ENCODE assay signal across 1 cellular context in genomic region chr5:142784405-142784955, GRCh38.
TF ChIP-seq lines count a peak whose summit lies in the region.

No MANE protein-coding gene starts in this region.

TF ChIP-seq in SK-N-SH treated with all-trans-retinoic acid at 6 μM for 48 hours, 23 proteins besides CTCF, POLR2A, EP300 and RAD21 (continued from another document):
- TF ChIP-seq POU6F1 (CRISPR knock-in tag; IDR thresholded peaks at IDR 0.05; ENCODE audit: borderline replicate concordance, low read depth) (no peak), BACH2 (CRISPR knock-in tag; IDR thresholded peaks at IDR 0.05; ENCODE audit: borderline replicate concordance) (no peak), PPARA (CRISPR knock-in tag; IDR thresholded peaks at IDR 0.05; ENCODE audit: borderline replicate concordance) (no peak), ZFP30 (CRISPR knock-in tag; IDR thresholded peaks at IDR 0.05) (no peak), TSHZ2 (CRISPR knock-in tag; IDR thresholded peaks at IDR 0.05) (no peak), TOX (CRISPR knock-in tag; IDR thresholded peaks at IDR 0.05; ENCODE audit: borderline replicate concordance) (no peak), ZNF8 (CRISPR knock-in tag; IDR thresholded peaks at IDR 0.05) (no peak), ZC3H10 (CRISPR knock-in tag; IDR thresholded peaks at IDR 0.05) (no peak), SNAI2 (CRISPR knock-in tag; IDR thresholded peaks at IDR 0.05) (no peak), GLIS3 (CRISPR knock-in tag; IDR thresholded peaks at IDR 0.05) (no peak), PATZ1 (CRISPR knock-in tag; IDR thresholded peaks at IDR 0.05; ENCODE audit: borderline replicate concordance) (no peak), ISL1 (CRISPR knock-in tag; IDR thresholded peaks at IDR 0.05) (no peak), CSRNP3 (CRISPR knock-in tag; IDR thresholded peaks at IDR 0.05) (no peak), ESRRG (CRISPR knock-in tag; IDR thresholded peaks at IDR 0.05) (no peak)
